In genomic region chr17:64253470-64253869, GRCh38 we compare ENCODE assay signal across 1 cellular context.
TF ChIP-seq lines count a peak whose summit lies in the region.

No MANE protein-coding gene starts in this region.

TF ChIP-seq in H1, 55 proteins besides CTCF, POLR2A, EP300 and RAD21:
- TF ChIP-seq ZNF274 (IDR thresholded peaks at IDR 0.05; ENCODE audit: borderline replicate concordance, extremely low read depth, low read length) = no peak
- TF ChIP-seq POLR2AphosphoS5 (IDR thresholded peaks at IDR 0.05; ENCODE audit: low read depth, low read length) = no peak
- no peak for TF ChIP-seq ASH2L (IDR thresholded peaks at IDR 0.05; ENCODE audit: low read length)
- TF ChIP-seq MAFK (IDR thresholded peaks at IDR 0.05; ENCODE audit: low read depth, low read length) = no peak
- no peak for TF ChIP-seq CEBPB (IDR thresholded peaks at IDR 0.05; ENCODE audit: low read depth, low read length)
- TF ChIP-seq CHD7 (IDR thresholded peaks at IDR 0.05; ENCODE audit: insufficient replicate concordance, low read length) = no peak
- no peak for TF ChIP-seq SIX5 (IDR thresholded peaks at IDR 0.05; ENCODE audit: low read depth, low read length)
- TF ChIP-seq KDM1A (IDR thresholded peaks at IDR 0.05; ENCODE audit: borderline replicate concordance, low read length) = no peak
